In genomic region chr7:150968056-150968455, GRCh38 we compare ENCODE assay signal across 24 cellular contexts. TPM values are rescaled to one million over a fixed set of nuclear protein-coding genes. Genes with fewer than 3 reads are reported as not detected.
DNase-seq lines count a peak whose midpoint lies in the region; ATAC-seq and TF ChIP-seq lines count a peak whose summit lies in the region.
"Had no signal": no experiment of that assay in that cellular context is flagged by ENCODE, and none has a peak within 500 bp of the region (broad histone marks: within the 10 kb centered on the region; RNA-seq: fewer than 3 reads in every experiment).

No MANE protein-coding gene starts in this region.

- intact Hi-C loops in right cardiac atrium (cut with DNase I): no loop called here

- ATAC-seq in right cardiac atrium (no peak), GM18520 (IDR thresholded peaks at IDR 0.05; ENCODE audit: unreplicated experiment) (no peak), GM21515 (IDR thresholded peaks at IDR 0.05; ENCODE audit: unreplicated experiment) (no peak)
- ATAC-seq: SK-N-SH treated with all-trans-retinoic acid at 6 μM for 48 hours had no signal

- H3K36me3 ChIP-seq in GM23248 (ENCODE audit: low read depth) (no peaks in the 10 kb centered on the region), cardiac muscle cell (peaks cover 4% of the 10 kb centered on the region), rectal smooth muscle tissue (ENCODE audit: control insufficient read depth, insufficient read depth, low read length) (no peaks in the 10 kb centered on the region)
- H3K36me3 ChIP-seq: BLaER1 treated with 17β-estradiol and CSF1 and Interleukin-3, amounts not matched to agents 10 nM and 100 nM; HAP-1; SJCRH30 had no signal

- 11 to 12% methylated on average over 13 of the region's 13 CpGs for WGBS in GM23248 (ENCODE audit: low coverage in 1 of 2, low lambda C conversion rate in 2 of 2, missing lambda C conversion rate in 2 of 2), 2 experiments
- 65% methylated on average over 13 of the region's 13 CpGs for WGBS in right cardiac atrium

- H3K79me2 ChIP-seq in GM23248 (ENCODE audit: insufficient read depth): no peaks in the 10 kb centered on the region

- no peak overlapping the region for H3K9ac ChIP-seq in GM23248
- H3K9ac ChIP-seq in rectal smooth muscle tissue (ENCODE audit: low read length): no peak overlapping the region
- H3K9ac ChIP-seq: BLaER1 treated with 17β-estradiol and CSF1 and Interleukin-3, amounts not matched to agents 10 nM and 100 nM; KMS-11 had no signal

- H3K9me3 ChIP-seq in GM23248 (ENCODE audit: low read depth) (no peaks in the 10 kb centered on the region), cardiac muscle cell (ENCODE audit: low read depth) (no peaks in the 10 kb centered on the region), right cardiac atrium (ENCODE audit: control insufficient read depth, low read length) (no peaks in the 10 kb centered on the region)
- H3K9me3 ChIP-seq: BLaER1 treated with 17β-estradiol and CSF1 and Interleukin-3, amounts not matched to agents 10 nM and 100 nM; HAP-1; SJCRH30 had no signal

- H3K4me3 ChIP-seq in GM23248 (0 out of 2 replicates have a peak overlapping the region, but pooled peaks have one; percentile 11), cardiac muscle cell (no peak overlapping the region), right cardiac atrium (ENCODE audit: low read length) (no peak overlapping the region), rectal smooth muscle tissue (ENCODE audit: low read length) (no peak overlapping the region)
- H3K4me3 ChIP-seq: BLaER1 treated with 17β-estradiol and CSF1 and Interleukin-3, amounts not matched to agents 10 nM and 100 nM; HAP-1; SJCRH30 had no signal

- H3K9me2 ChIP-seq in GM23248 (ENCODE audit: insufficient read depth): no peaks in the 10 kb centered on the region

- no peak overlapping the region for H3K4me2 ChIP-seq in GM23248 (ENCODE audit: unreplicated experiment)
- H3K4me2 ChIP-seq: BLaER1 treated with 17β-estradiol and CSF1 and Interleukin-3, amounts not matched to agents 10 nM and 100 nM; KMS-11 had no signal

- H3K27ac ChIP-seq in GM23248 (no peak overlapping the region), cardiac muscle cell (peak overlapping the region; percentile 97), right cardiac atrium (ENCODE audit: low read length) (peak overlapping the region; percentile 40), rectal smooth muscle tissue (ENCODE audit: low read depth, low read length) (peak overlapping the region; percentile 41)
- H3K27ac ChIP-seq: BLaER1 treated with 17β-estradiol and CSF1 and Interleukin-3, amounts not matched to agents 10 nM and 100 nM; HL-60; KMS-11; SJCRH30 had no signal

- H2AFZ ChIP-seq in GM23248: no peak overlapping the region

- in situ Hi-C loops in GM23248 (cut with MboI): no loop called here

- H3K4me1 ChIP-seq in GM23248 (ENCODE audit: insufficient read depth): no peaks in the 10 kb centered on the region
- H3K4me1 ChIP-seq in cardiac muscle cell (ENCODE audit: low read depth): peaks cover 91% of the 10 kb centered on the region
- H3K4me1 ChIP-seq in right cardiac atrium (ENCODE audit: control insufficient read depth, insufficient read depth, low read length): peaks cover 13% of the 10 kb centered on the region
- peaks cover 86% of the 10 kb centered on the region for H3K4me1 ChIP-seq in rectal smooth muscle tissue (ENCODE audit: control insufficient read depth, insufficient read depth, low read length)
- H3K4me1 ChIP-seq: HAP-1 had no signal

- TF ChIP-seq CTCF in cardiac muscle cell (IDR thresholded peaks at IDR 0.05; ENCODE audit: low read depth, low read length): no peak

- DNase-seq in GM23248 (no peak), cardiac muscle cell (ENCODE audit: low read depth in 1 of 2, low spot score in 1 of 2) (peak in 1 of 2 donors; percentile 64), right cardiac atrium (peak in 2 of 3 donors; percentile 67 to 75), NCI-H69 (lab: John Stamatoyannopoulos, UW) (no peak), DMS 273 treated with DMSO at 0.1 percent for 48 hours (lab: John Stamatoyannopoulos, UW) (no peak)
- DNase-seq: AML-193; CD4-positive, alpha-beta T cell; DMS53; GOT3; MM.1S; NCI-H1048; NCI-H1417 treated with DMSO at 0.1 percent for 48 hours; NCI-H510A treated with DMSO at 0.1 percent for 48 hours; NCI-H748 treated with DMSO at 0.1 percent for 48 hours; SJCRH30 had no signal

- H4K20me1 ChIP-seq in GM23248 (ENCODE audit: insufficient read depth): no peaks in the 10 kb centered on the region

- no peaks in the 10 kb centered on the region for H3F3A ChIP-seq in GM23248 (ENCODE audit: insufficient read depth)

- H3K27me3 ChIP-seq in GM23248 (replicated peaks; ENCODE audit: insufficient read depth) (peaks cover 61% of the 10 kb centered on the region), cardiac muscle cell (no peaks in the 10 kb centered on the region), right cardiac atrium (ENCODE audit: control insufficient read depth, insufficient read depth) (no peaks in the 10 kb centered on the region), rectal smooth muscle tissue (ENCODE audit: control insufficient read depth, insufficient read depth, low read length) (no peaks in the 10 kb centered on the region)
- H3K27me3 ChIP-seq: SJCRH30 had no signal

RNA-seq across cellular contexts. Expression of gene KCNH2, which starts 10.1 kb away (rescaled TPM):
- total RNA-seq in GM23248 (2014; rRNA removed; shearing (Covaris generic)): not detected in 2 replicates
- polyA plus RNA-seq in GM23248 (2016; fragmentation: Nextera tagmentation; extraction: Ambion mirVana) (not detected in 2 replicates), cardiac muscle cell (48.0 and 64.2 TPM in 2 replicates), right cardiac atrium (132 TPM)
- total RNA-seq in cardiac muscle cell (91.5 and 110 TPM in 2 replicates), right cardiac atrium (100 to 1,000 TPM; 113 to 163 (median 126) TPM)

RNA-seq across cellular contexts. Expression of gene NOS3, which starts 22.8 kb away (rescaled TPM):
- 0.13 and 0.32 TPM in 2 replicates for total RNA-seq in GM23248 (2014; rRNA removed; shearing (Covaris generic))
- polyA plus RNA-seq in GM23248 (2016; fragmentation: Nextera tagmentation; extraction: Ambion mirVana) (0.61 and 0.83 TPM in 2 replicates), cardiac muscle cell (13.1 and 16.3 TPM in 2 replicates), right cardiac atrium (13.5 TPM)
- total RNA-seq in cardiac muscle cell (19.7 and 20.3 TPM in 2 replicates), right cardiac atrium (10 to 100 TPM; 20.5 to 80.4 (median 24.7) TPM)

RNA-seq across cellular contexts. Expression of gene ATG9B, which starts 56.2 kb away (rescaled TPM):
- not detected in 2 replicates for total RNA-seq in GM23248 (2014; rRNA removed; shearing (Covaris generic))
- polyA plus RNA-seq in GM23248 (2016; fragmentation: Nextera tagmentation; extraction: Ambion mirVana) (0.79 and 0.81 TPM in 2 replicates), cardiac muscle cell (13.0 and 22.7 TPM in 2 replicates), right cardiac atrium (0.43 TPM)
- total RNA-seq in cardiac muscle cell (7.1 and 8.4 TPM in 2 replicates), right cardiac atrium (under 1 TPM in 2 of 4 donors, not detected in 2; 0.18 to 0.23 TPM)
- total RNA-seq: Daoy had no signal

Comparison
In these comparisons a context has a peak if more than half of its experiments do, and no peak if none do; other contexts are left out.
1. DNase-seq: peak in right cardiac atrium (2 of 3); none in GM23248 (single experiment), NCI-H69 (single experiment) and DMS 273 treated with DMSO at 0.1 percent for 48 hours (single experiment).
2. RNA of gene KCNH2, which starts 10.1 kb away (total RNA-seq): 113 to 163 TPM in right cardiac atrium and 91.5 to 110 TPM in cardiac muscle cell; not detected in GM23248; every median in the first group is over 10 times any median in the second.
3. RNA of gene NOS3, which starts 22.8 kb away (total RNA-seq): 20.5 to 80.4 TPM in right cardiac atrium and 19.7 to 20.3 TPM in cardiac muscle cell; 0.13 to 0.32 TPM in GM23248; every median in the first group is over 10 times any median in the second.